In the genomic region with DNA sequence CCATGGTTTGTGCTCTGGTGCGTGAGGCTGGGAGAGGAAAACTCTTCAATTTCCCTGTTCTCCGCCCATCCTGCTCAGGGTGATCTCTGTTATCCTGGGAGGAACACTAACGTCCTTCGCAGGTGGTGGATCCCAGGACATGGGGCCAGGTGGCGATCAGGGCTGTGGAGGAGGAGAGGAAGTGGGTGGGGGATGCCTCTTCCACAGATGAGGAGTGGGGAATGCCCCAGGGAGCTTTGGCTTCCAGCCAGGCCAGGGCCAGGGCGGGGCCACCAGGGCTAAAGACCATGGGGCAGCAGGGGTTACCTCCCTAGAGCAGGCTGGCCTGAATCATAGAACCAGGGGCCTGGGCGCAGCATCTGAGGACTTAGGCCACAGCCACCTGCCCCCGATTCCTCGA, we compare ENCODE assay signal across 19 cellular contexts. TPM values are rescaled to one million over a fixed set of nuclear protein-coding genes. Genes with fewer than 3 reads are reported as not detected.
DNase-seq lines count a peak whose midpoint lies in the region; ATAC-seq, FAIRE-seq and TF ChIP-seq lines count a peak whose summit lies in the region.
"Had no signal": no experiment of that assay in that cellular context is flagged by ENCODE, and none has a peak within 500 bp of the region (broad histone marks: within the 10 kb centered on the region; RNA-seq: fewer than 3 reads in every experiment).

No MANE protein-coding gene starts in this region.

- H3K9me3 ChIP-seq in right atrium auricular region (no peaks in the 10 kb centered on the region), left ventricle myocardium inferior (replicated peaks) (no peaks in the 10 kb centered on the region), pancreas (no peaks in the 10 kb centered on the region)
- H3K9me3 ChIP-seq: A549; BLaER1 treated with 17β-estradiol and CSF1 and Interleukin-3, amounts not matched to agents 10 nM and 100 nM had no signal

- intact Hi-C loops in left ventricle myocardium inferior (cut with micrococcal nuclease): no loop called here
- intact Hi-C loops in left colon (cut with DNase I, micrococcal nuclease): no loop called here
- intact Hi-C loops in pancreas (cut with DNase I): no loop called here

- no peak overlapping the region for H3K27ac Mint-ChIP-seq in glutamatergic neuron (ENCODE audit: unreplicated experiment)

- no peak overlapping the region for H3K27ac ChIP-seq in right atrium auricular region
- H3K27ac ChIP-seq in left ventricle myocardium inferior (replicated peaks): no peak overlapping the region
- no peak overlapping the region for H3K27ac ChIP-seq in pancreas
- H3K27ac ChIP-seq: BLaER1 treated with 17β-estradiol and CSF1 and Interleukin-3, amounts not matched to agents 10 nM and 100 nM; GM23248 had no signal

- peaks cover 0 to 5% of the 10 kb centered on the region in 2 donors for H3K4me1 ChIP-seq in right atrium auricular region
- peaks cover 1% of the 10 kb centered on the region for H3K4me1 ChIP-seq in left ventricle myocardium inferior
- H3K4me1 ChIP-seq in pancreas: no peaks in the 10 kb centered on the region

- no peak overlapping the region for H3K4me3 ChIP-seq in right atrium auricular region
- no peak overlapping the region for H3K4me3 ChIP-seq in left ventricle myocardium inferior
- no peak overlapping the region for H3K4me3 ChIP-seq in pancreas
- H3K4me3 ChIP-seq: A549; BLaER1 treated with 17β-estradiol and CSF1 and Interleukin-3, amounts not matched to agents 10 nM and 100 nM; GM23248 had no signal

- WGBS in pancreas, 2 donors: 58 to 69% methylated on average over 9 of the region's 9 CpGs

- FAIRE-seq in pancreas (lab: Jason Lieb, UNC): no peak
- FAIRE-seq: A549, G401.6 had no signal

- H3K27me3 Mint-ChIP-seq in glutamatergic neuron (ENCODE audit: unreplicated experiment): peaks cover 6% of the 10 kb centered on the region

- no peaks in the 10 kb centered on the region for H3K36me3 Mint-ChIP-seq in glutamatergic neuron (ENCODE audit: unreplicated experiment)

- H3K36me3 ChIP-seq in right atrium auricular region (no peaks in the 10 kb centered on the region), left ventricle myocardium inferior (no peaks in the 10 kb centered on the region), pancreas (no peaks in the 10 kb centered on the region)
- H3K36me3 ChIP-seq: BLaER1 treated with 17β-estradiol and CSF1 and Interleukin-3, amounts not matched to agents 10 nM and 100 nM had no signal

- DNase-seq in right atrium auricular region (ENCODE audit: low spot score): peak; percentile 44
- DNase-seq in left ventricle myocardium inferior: no peak
- peak; percentile 45 for DNase-seq in ecto neural progenitor cell (ENCODE audit: low spot score)
- DNase-seq in left colon: no peak
- DNase-seq in NCI-H2107 treated with DMSO at 0.1 percent for 48 hours (lab: John Stamatoyannopoulos, UW; ENCODE audit: unreplicated experiment): no peak
- no peak for DNase-seq in glutamatergic neuron
- DNase-seq in pancreas: no peak
- DNase-seq: DND-41, GM23248, KG1, NCI-H1436, NCI-H2081 treated with DMSO at 0.1 percent for 48 hours, NCI-H2227 treated with DMSO at 0.1 percent for 48 hours, NCI-H526, OCI-M1 had no signal

- H3K4me3 Mint-ChIP-seq in glutamatergic neuron (ENCODE audit: unreplicated experiment): no peak overlapping the region

- peaks cover 7% of the 10 kb centered on the region for H3K9me3 Mint-ChIP-seq in glutamatergic neuron (ENCODE audit: unreplicated experiment)

- TF ChIP-seq CTCF in right atrium auricular region (IDR thresholded peaks at IDR 0.05) (no peak), left ventricle myocardium inferior (IDR thresholded peaks at IDR 0.05; ENCODE audit: borderline replicate concordance) (no peak), glutamatergic neuron (IDR thresholded peaks at IDR 0.05; ENCODE audit: partially characterized antibody, unreplicated experiment) (no peak), pancreas (IDR thresholded peaks at IDR 0.05) (no peak)

- H3K4me1 Mint-ChIP-seq in glutamatergic neuron (ENCODE audit: low read depth, unreplicated experiment): peaks cover 8% of the 10 kb centered on the region

- H3K27me3 ChIP-seq in right atrium auricular region (no peaks in the 10 kb centered on the region), left ventricle myocardium inferior (ENCODE audit: low read depth) (peaks cover 63% of the 10 kb centered on the region), pancreas (no peaks in the 10 kb centered on the region)
- H3K27me3 ChIP-seq: BLaER1 treated with 17β-estradiol and CSF1 and Interleukin-3, amounts not matched to agents 10 nM and 100 nM had no signal

- ATAC-seq in left colon (peak; percentile 26), pancreas (no peak)
- ATAC-seq: A549 had no signal

RNA-seq across cellular contexts. Expression of a gene that starts 3.3 kb away (rescaled TPM):
- total RNA-seq in right atrium auricular region (not detected), left ventricle myocardium inferior (not detected), left colon (not detected), glutamatergic neuron (ENCODE audit: unreplicated experiment) (not detected), pancreas (not detected)
- not detected for polyA plus RNA-seq in pancreas
- total RNA-seq: GM23248, SK-MEL-5 had no signal
- polyA plus RNA-seq: A549, GM23248 had no signal

RNA-seq across cellular contexts. Expression of a gene that starts 14.4 kb away (rescaled TPM):
- total RNA-seq in right atrium auricular region (not detected), left ventricle myocardium inferior (not detected), left colon (not detected), glutamatergic neuron (ENCODE audit: unreplicated experiment) (not detected), pancreas (1 to 10 TPM in 2 of 6 donors, under 1 TPM in 3, not detected in 1; 0.08 to 3.6 (median 0.20) TPM)
- polyA plus RNA-seq in pancreas: under 1 TPM in 1 of 2 donors, not detected in 1; 0.23 TPM
- total RNA-seq: GM23248, SK-MEL-5 had no signal
- polyA plus RNA-seq: A549, GM23248 had no signal

RNA-seq across cellular contexts. Expression of a gene that starts 31.4 kb away (rescaled TPM):
- not detected for total RNA-seq in right atrium auricular region
- not detected for total RNA-seq in left ventricle myocardium inferior
- total RNA-seq in left colon: not detected
- not detected for total RNA-seq in glutamatergic neuron (ENCODE audit: unreplicated experiment)
- not detected for total RNA-seq in pancreas
- not detected for polyA plus RNA-seq in pancreas
- total RNA-seq: GM23248, SK-MEL-5 had no signal
- polyA plus RNA-seq: A549, GM23248 had no signal

RNA-seq across cellular contexts. Expression of a gene that starts 36.1 kb away (rescaled TPM):
- total RNA-seq in right atrium auricular region: not detected
- total RNA-seq in left ventricle myocardium inferior: not detected
- total RNA-seq in left colon: not detected
- not detected for total RNA-seq in glutamatergic neuron (ENCODE audit: unreplicated experiment)
- not detected for total RNA-seq in pancreas
- polyA plus RNA-seq in pancreas: not detected
- total RNA-seq: GM23248, SK-MEL-5 had no signal
- polyA plus RNA-seq: A549, GM23248 had no signal

RNA-seq across cellular contexts. Expression of a gene that starts 52.1 kb away (rescaled TPM):
- total RNA-seq in right atrium auricular region (under 1 TPM in 1 of 2 donors, not detected in 1; 0.28 TPM), left ventricle myocardium inferior (not detected), left colon (not detected), glutamatergic neuron (ENCODE audit: unreplicated experiment) (not detected), pancreas (not detected)
- not detected for polyA plus RNA-seq in pancreas
- total RNA-seq: GM23248, SK-MEL-5 had no signal
- polyA plus RNA-seq: A549, GM23248 had no signal

Comparison
In these comparisons a context has a peak if more than half of its experiments do, and no peak if none do; other contexts are left out.
1. DNase-seq: peak in right atrium auricular region (single experiment) and ecto neural progenitor cell (single experiment); none in left ventricle myocardium inferior (single experiment), left colon (0 of 2), NCI-H2107 treated with DMSO at 0.1 percent for 48 hours (single experiment), glutamatergic neuron (single experiment) and pancreas (0 of 6).